Comparison of ENCODE assay signal across 12 cellular contexts in the genomic region with DNA sequence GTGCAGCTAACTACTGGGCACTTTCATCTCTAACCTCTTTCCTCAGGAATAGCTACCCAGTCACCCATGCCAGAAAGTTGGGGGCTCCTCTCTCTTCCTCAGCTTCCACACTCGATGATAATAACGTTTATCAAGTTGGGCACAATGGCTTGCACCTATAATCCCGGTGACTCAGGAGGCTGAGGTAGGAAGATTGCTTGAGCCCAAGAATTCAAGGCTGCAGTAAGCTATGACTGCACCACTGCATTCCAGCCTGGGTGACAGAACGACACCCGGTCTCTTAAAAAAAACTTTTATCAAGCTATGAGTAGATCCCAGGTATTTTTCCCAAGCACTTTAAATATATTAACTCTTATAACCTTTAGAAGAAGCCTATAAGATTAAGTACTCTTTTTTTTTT. TPM values are rescaled to one million over a fixed set of nuclear protein-coding genes. Genes with fewer than 3 reads are reported as not detected.
DNase-seq lines count a peak whose midpoint lies in the region; ATAC-seq and TF ChIP-seq lines count a peak whose summit lies in the region.
"Had no signal": no experiment of that assay in that cellular context is flagged by ENCODE, and none has a peak within 500 bp of the region (broad histone marks: within the 10 kb centered on the region; RNA-seq: fewer than 3 reads in every experiment).

No MANE protein-coding gene starts in this region.

- no peaks in the 10 kb centered on the region for H3K9me2 ChIP-seq in SU-DHL-6 (replicated peaks; ENCODE audit: insufficient read depth, low read length)

- H3K4me3 Mint-ChIP-seq in activated CD4-positive, alpha-beta T cell treated with anti-CD3 and anti-CD28 coated beads, Interleukin-2, amount 10 ng/mL, durations not matched to agents 24 days and 14 days: peak overlapping the region; percentile 95
- peak overlapping the region; percentile 94 for H3K4me3 Mint-ChIP-seq in stimulated activated effector memory CD8-positive, alpha-beta T cell treated with anti-CD3 and anti-CD28 coated beads, Interleukin-12 subunit alpha, Interleukin-12 subunit beta, amount 100 ng/mL, for 72 hours

- H3K79me2 ChIP-seq in SU-DHL-6 (ENCODE audit: insufficient read depth, low read length) (peaks cover 51% of the 10 kb centered on the region), fibroblast of lung (ENCODE audit: control insufficient read depth, insufficient read depth, low read length) (peaks cover 44% of the 10 kb centered on the region)

- H4K20me1 ChIP-seq in SU-DHL-6 (ENCODE audit: low read depth, low read length) (peaks cover 2% of the 10 kb centered on the region; the same call in 1 of the 2 replicates), fibroblast of lung (ENCODE audit: control insufficient read depth, extremely low read depth, insufficient read depth, low read length) (no peaks in the 10 kb centered on the region)

- peak overlapping the region; percentile 79 for H3K4me2 ChIP-seq in SU-DHL-6 (ENCODE audit: low read depth, low read length, poor library complexity, severe bottlenecking)
- H3K4me2 ChIP-seq in fibroblast of lung (ENCODE audit: extremely low read depth, insufficient read depth, low read length): peak overlapping the region; percentile 64

- peak overlapping the region; percentile 50 for H3K27ac Mint-ChIP-seq in activated CD4-positive, alpha-beta T cell treated with anti-CD3 and anti-CD28 coated beads, Interleukin-2, amount 10 ng/mL, durations not matched to agents 24 days and 14 days
- H3K27ac Mint-ChIP-seq in stimulated activated effector memory CD8-positive, alpha-beta T cell treated with anti-CD3 and anti-CD28 coated beads, Interleukin-12 subunit alpha, Interleukin-12 subunit beta, amount 100 ng/mL, for 72 hours: peak overlapping the region; percentile 72

- peaks cover 51% of the 10 kb centered on the region for H3K36me3 Mint-ChIP-seq in activated CD4-positive, alpha-beta T cell treated with anti-CD3 and anti-CD28 coated beads, Interleukin-2, amount 10 ng/mL, durations not matched to agents 24 days and 14 days (ENCODE audit: low read depth)
- peaks cover 69% of the 10 kb centered on the region for H3K36me3 Mint-ChIP-seq in stimulated activated effector memory CD8-positive, alpha-beta T cell treated with anti-CD3 and anti-CD28 coated beads, Interleukin-12 subunit alpha, Interleukin-12 subunit beta, amount 100 ng/mL, for 72 hours

- H3F3A ChIP-seq in SU-DHL-6 (ENCODE audit: insufficient read depth): no peaks in the 10 kb centered on the region

- ATAC-seq in stimulated activated effector memory CD8-positive, alpha-beta T cell treated with anti-CD3 and anti-CD28 coated beads, Interleukin-12 subunit alpha, Interleukin-12 subunit beta, amount 100 ng/mL, for 72 hours: no peak

- H3K4me3 ChIP-seq in SU-DHL-6 (ENCODE audit: insufficient read depth, low read length, poor library complexity, severe bottlenecking): no peak overlapping the region
- no peak overlapping the region for H3K4me3 ChIP-seq in fibroblast of lung (replicated peaks in 1 of 4; ENCODE audit: control extremely low read depth in 1 of 4, insufficient read depth in 1 of 4, low read depth in 3 of 4, low read length in 4 of 4)

- no peak for DNase-seq in activated CD4-positive, alpha-beta T cell treated with anti-CD3 and anti-CD28 coated beads, Interleukin-2, amount 10 ng/mL, durations not matched to agents 24 days and 14 days
- DNase-seq in activated CD4-positive, alpha-beta T cell treated with anti-CD3 and anti-CD28 coated beads, Interleukin-2, amount 50 U/mL, for 1 hour: no peak
- DNase-seq in fibroblast of lung (ENCODE audit: low read depth in 2 of 2) (peak in 1 of 2 donors; percentile 11), NCI-H187 treated with DMSO at 0.1 percent for 48 hours (lab: John Stamatoyannopoulos, UW) (no peak), GM19240 (ENCODE audit: insufficient read length, low spot score) (no peak), NCI-H510A treated with DMSO at 0.1 percent for 48 hours (lab: John Stamatoyannopoulos, UW) (no peak)
- no peak for DNase-seq in stimulated activated effector memory CD8-positive, alpha-beta T cell treated with anti-CD3 and anti-CD28 coated beads, Interleukin-12 subunit alpha, Interleukin-12 subunit beta, amount 100 ng/mL, for 72 hours (ENCODE audit: low spot score in 2 of 2)
- DNase-seq: activated CD4-positive, alpha-beta T cell treated with anti-CD3 and anti-CD28 coated beads, Interleukin-2, amount 50 U/mL, for 4 hours; brain microvascular endothelial cell; NCI-H2107 had no signal

- H2AFZ ChIP-seq in SU-DHL-6 (ENCODE audit: low read depth, low read length, severe bottlenecking) (no peak overlapping the region), fibroblast of lung (ENCODE audit: low read length) (no peak overlapping the region)

- no peaks in the 10 kb centered on the region for H3K9me3 ChIP-seq in SU-DHL-6 (ENCODE audit: insufficient read depth, low read length)
- H3K9me3 ChIP-seq in fibroblast of lung (ENCODE audit: control insufficient read depth, insufficient read depth, low read depth, low read length): no peaks in the 10 kb centered on the region
- H3K9me3 ChIP-seq: tibial nerve had no signal

- no peaks in the 10 kb centered on the region for H3K4me1 ChIP-seq in fibroblast of lung (ENCODE audit: control insufficient read depth, extremely low read depth, insufficient read depth, low read length)

- peaks cover 41% of the 10 kb centered on the region for H3K4me1 Mint-ChIP-seq in activated CD4-positive, alpha-beta T cell treated with anti-CD3 and anti-CD28 coated beads, Interleukin-2, amount 10 ng/mL, durations not matched to agents 24 days and 14 days
- H3K4me1 Mint-ChIP-seq in stimulated activated effector memory CD8-positive, alpha-beta T cell treated with anti-CD3 and anti-CD28 coated beads, Interleukin-12 subunit alpha, Interleukin-12 subunit beta, amount 100 ng/mL, for 72 hours: peaks cover 66% of the 10 kb centered on the region

- H3K27ac ChIP-seq in SU-DHL-6 (ENCODE audit: low read depth, low read length) (no peak overlapping the region), fibroblast of lung (ENCODE audit: insufficient read depth, low read length) (no peak overlapping the region)
- H3K27ac ChIP-seq: brain microvascular endothelial cell had no signal

- H3K36me3 ChIP-seq in SU-DHL-6 (ENCODE audit: low read length) (peaks cover 5% of the 10 kb centered on the region; the same call in 1 of the 2 replicates), fibroblast of lung (ENCODE audit: control insufficient read depth, insufficient read depth, low read length) (peaks cover 12% of the 10 kb centered on the region)

- no peaks in the 10 kb centered on the region for H3K27me3 ChIP-seq in SU-DHL-6 (ENCODE audit: low read length)
- no peaks in the 10 kb centered on the region for H3K27me3 ChIP-seq in fibroblast of lung (ENCODE audit: control insufficient read depth, insufficient read depth, low read length)
- H3K27me3 ChIP-seq: brain microvascular endothelial cell, tibial nerve had no signal

- H3K27me3 Mint-ChIP-seq in activated CD4-positive, alpha-beta T cell treated with anti-CD3 and anti-CD28 coated beads, Interleukin-2, amount 10 ng/mL, durations not matched to agents 24 days and 14 days: peaks cover 2% of the 10 kb centered on the region

- H3K9ac ChIP-seq in SU-DHL-6 (ENCODE audit: low read length): no peak overlapping the region
- no peak overlapping the region for H3K9ac ChIP-seq in fibroblast of lung (ENCODE audit: insufficient read depth, low read length)

- intact Hi-C loops in activated CD4-positive, alpha-beta T cell treated with anti-CD3 and anti-CD28 coated beads, Interleukin-2, amount 10 ng/mL, durations not matched to agents 24 days and 14 days (cut with micrococcal nuclease): loop anchor here (1.0 kb wide), 1 partner anchor 48 kb away; no protein-coding TSS in a partner anchor

- H3K9me3 Mint-ChIP-seq in activated CD4-positive, alpha-beta T cell treated with anti-CD3 and anti-CD28 coated beads, Interleukin-2, amount 10 ng/mL, durations not matched to agents 24 days and 14 days: no peaks in the 10 kb centered on the region
- no peaks in the 10 kb centered on the region for H3K9me3 Mint-ChIP-seq in stimulated activated effector memory CD8-positive, alpha-beta T cell treated with anti-CD3 and anti-CD28 coated beads, Interleukin-12 subunit alpha, Interleukin-12 subunit beta, amount 100 ng/mL, for 72 hours

- TF ChIP-seq CTCF in SU-DHL-6 (IDR thresholded peaks at IDR 0.05; ENCODE audit: insufficient read depth, low read length, poor library complexity, severe bottlenecking): no peak
- no peak for TF ChIP-seq CTCF in fibroblast of lung (conservative IDR thresholded peaks at IDR 0.05 in 1 of 2, IDR thresholded peaks at IDR 0.05 in 1 of 2; ENCODE audit: low read depth in 1 of 2, low read length in 2 of 2)

RNA-seq across cellular contexts. Expression of gene SF3A1, which starts 2.0 kb away (rescaled TPM):
- total RNA-seq in activated CD4-positive, alpha-beta T cell treated with anti-CD3 and anti-CD28 coated beads, Interleukin-2, amount 10 ng/mL, durations not matched to agents 24 days and 14 days: 314 and 319 TPM in 2 replicates
- 10.8 and 17.0 TPM in 2 replicates for total RNA-seq in fibroblast of lung
- polyA plus RNA-seq in fibroblast of lung: 22.9 and 45.9 TPM in 2 replicates
- polyA plus RNA-seq in fibroblast of lung (2012): 54.0 and 92.7 TPM in 2 replicates
- polyA minus RNA-seq in fibroblast of lung (ENCODE audit: low replicate concordance): 363 and 681 TPM in 2 replicates

RNA-seq across cellular contexts. Expression of gene CCDC157, which starts 2.2 kb away (rescaled TPM):
- total RNA-seq in activated CD4-positive, alpha-beta T cell treated with anti-CD3 and anti-CD28 coated beads, Interleukin-2, amount 10 ng/mL, durations not matched to agents 24 days and 14 days: 2.9 and 3.2 TPM in 2 replicates
- 1.0 and 1.5 TPM in 2 replicates for total RNA-seq in fibroblast of lung
- 0.77 and 1.1 TPM in 2 replicates for polyA plus RNA-seq in fibroblast of lung
- 0.91 and 1.6 TPM in 2 replicates for polyA plus RNA-seq in fibroblast of lung (2012)
- polyA minus RNA-seq in fibroblast of lung (ENCODE audit: low replicate concordance): 0.15 and 0.43 TPM in 2 replicates

RNA-seq across cellular contexts. Expression of gene TBC1D10A, which starts 27.9 kb away (rescaled TPM):
- 18.9 and 19.3 TPM in 2 replicates for total RNA-seq in activated CD4-positive, alpha-beta T cell treated with anti-CD3 and anti-CD28 coated beads, Interleukin-2, amount 10 ng/mL, durations not matched to agents 24 days and 14 days
- total RNA-seq in fibroblast of lung: 8.5 and 11.7 TPM in 2 replicates
- polyA plus RNA-seq in fibroblast of lung: 9.2 and 10.8 TPM in 2 replicates
- polyA plus RNA-seq in fibroblast of lung (2012): 13.8 and 15.5 TPM in 2 replicates
- 25.0 and 31.5 TPM in 2 replicates for polyA minus RNA-seq in fibroblast of lung (ENCODE audit: low replicate concordance)

RNA-seq across cellular contexts. Expression of gene RNF215, which starts 32.6 kb away (rescaled TPM):
- 10.4 and 15.2 TPM in 2 replicates for total RNA-seq in activated CD4-positive, alpha-beta T cell treated with anti-CD3 and anti-CD28 coated beads, Interleukin-2, amount 10 ng/mL, durations not matched to agents 24 days and 14 days
- 20.3 and 30.2 TPM in 2 replicates for total RNA-seq in fibroblast of lung
- polyA plus RNA-seq in fibroblast of lung: 4.2 and 5.3 TPM in 2 replicates
- polyA plus RNA-seq in fibroblast of lung (2012): 9.4 and 10.3 TPM in 2 replicates
- polyA minus RNA-seq in fibroblast of lung (ENCODE audit: low replicate concordance): 15.7 and 19.7 TPM in 2 replicates

RNA-seq across cellular contexts. Expression of gene SEC14L2, which starts 42.2 kb away (rescaled TPM):
- total RNA-seq in activated CD4-positive, alpha-beta T cell treated with anti-CD3 and anti-CD28 coated beads, Interleukin-2, amount 10 ng/mL, durations not matched to agents 24 days and 14 days: 25.1 and 26.7 TPM in 2 replicates
- 4.9 and 5.8 TPM in 2 replicates for total RNA-seq in fibroblast of lung
- 10.2 and 17.3 TPM in 2 replicates for polyA plus RNA-seq in fibroblast of lung
- polyA plus RNA-seq in fibroblast of lung (2012): 8.3 and 18.7 TPM in 2 replicates
- polyA minus RNA-seq in fibroblast of lung (ENCODE audit: low replicate concordance): 10.9 and 68.9 TPM in 2 replicates

Comparison
In these comparisons a context has a peak if more than half of its experiments do, and no peak if none do; other contexts are left out.
1. RNA of gene SF3A1, which starts 2.0 kb away (total RNA-seq): 314 to 319 TPM in activated CD4-positive, alpha-beta T cell treated with anti-CD3 and anti-CD28 coated beads, Interleukin-2, amount 10 ng/mL, durations not matched to agents 24 days and 14 days; 10.8 to 17.0 TPM in fibroblast of lung; every median in the first group is over 10 times any median in the second.